15 cellular contexts compared by ENCODE assay signal in genomic region chr1:20470174-20470573, GRCh38. TPM values are rescaled to one million over a fixed set of nuclear protein-coding genes. Genes with fewer than 3 reads are reported as not detected.
DNase-seq lines count a peak whose midpoint lies in the region; ATAC-seq and TF ChIP-seq lines count a peak whose summit lies in the region.
"Had no signal": no experiment of that assay in that cellular context is flagged by ENCODE, and none has a peak within 500 bp of the region (broad histone marks: within the 10 kb centered on the region; RNA-seq: fewer than 3 reads in every experiment).

No MANE protein-coding gene starts in this region.

- H3K27ac Mint-ChIP-seq in HFFc6: no peak overlapping the region
- H3K27ac Mint-ChIP-seq: activated naive CD4-positive, alpha-beta T cell treated with anti-CD3 and anti-CD28 coated beads for 36 hours; naive B cell had no signal

- no peak overlapping the region for H3K4me3 ChIP-seq in adrenal gland
- H3K4me3 ChIP-seq: sigmoid colon had no signal

- peak; percentile 84 for DNase-seq in DMS153 (lab: John Stamatoyannopoulos, UW)
- peak; percentile 73 for DNase-seq in NCI-H1105 treated with DMSO at 0.1 percent for 48 hours (lab: John Stamatoyannopoulos, UW)
- peak; percentile 84 for DNase-seq in myocyte (ENCODE audit: low read depth)
- no peak for DNase-seq in dedifferentiated amniotic fluid mesenchymal stem cell (ENCODE audit: extremely low spot score)
- no peak for DNase-seq in activated T-cell treated with anti-CD3 and anti-CD28 coated beads, Interleukin-2, amount 50 U/mL, for 4 hours
- no peak for DNase-seq in adrenal gland
- DNase-seq in HFFc6: no peak
- DNase-seq: activated naive CD4-positive, alpha-beta T cell treated with anti-CD3 and anti-CD28 coated beads for 36 hours; AML-193; naive B cell; SIG-M5; sigmoid colon; stimulated activated naive CD4-positive, alpha-beta T cell treated with Interleukin-2 at 50 U/mL for 16 hours had no signal

- H3K9me3 Mint-ChIP-seq in activated T-cell treated with anti-CD3 and anti-CD28 coated beads, Interleukin-2, amount 50 U/mL, for 4 hours: no peaks in the 10 kb centered on the region
- no peaks in the 10 kb centered on the region for H3K9me3 Mint-ChIP-seq in HFFc6
- H3K9me3 Mint-ChIP-seq: activated naive CD4-positive, alpha-beta T cell treated with anti-CD3 and anti-CD28 coated beads for 36 hours had no signal

- WGBS in adrenal gland, 4 donors: 70 to 80% (median 76%) methylated on average over 4 of the region's 4 CpGs

- no peak for ATAC-seq in SK-N-SH treated with all-trans-retinoic acid at 6 μM for 48 hours
- ATAC-seq in activated T-cell treated with anti-CD3 and anti-CD28 coated beads, Interleukin-2, amount 50 U/mL, for 4 hours: no peak

- no peak overlapping the region for H3K27ac ChIP-seq in adrenal gland
- H3K27ac ChIP-seq: KMS-11, sigmoid colon had no signal

- TF ChIP-seq CTCF in adrenal gland (IDR thresholded peaks at IDR 0.05) (no peak), HFFc6 (IDR thresholded peaks at IDR 0.05) (no peak)

- no peaks in the 10 kb centered on the region for H3K36me3 Mint-ChIP-seq in activated T-cell treated with anti-CD3 and anti-CD28 coated beads, Interleukin-2, amount 50 U/mL, for 4 hours (ENCODE audit: insufficient read depth)
- H3K36me3 Mint-ChIP-seq in HFFc6 (ENCODE audit: low read depth): no peaks in the 10 kb centered on the region

- no peaks in the 10 kb centered on the region for H3K4me1 Mint-ChIP-seq in activated T-cell treated with anti-CD3 and anti-CD28 coated beads, Interleukin-2, amount 50 U/mL, for 4 hours (ENCODE audit: low read depth)
- peaks cover 14% of the 10 kb centered on the region for H3K4me1 Mint-ChIP-seq in HFFc6 (ENCODE audit: low read depth)

- H3K4me1 ChIP-seq in adrenal gland (replicated peaks in 1 of 2): peaks cover 0 to 12% of the 10 kb centered on the region in 2 donors

- TF ChIP-seq POLR2A in adrenal gland (IDR thresholded peaks at IDR 0.05): no peak

- no peaks in the 10 kb centered on the region for H3K9me3 ChIP-seq in adrenal gland (replicated peaks in 1 of 3)
- H3K9me3 ChIP-seq: sigmoid colon had no signal

- H3K4me3 Mint-ChIP-seq in activated T-cell treated with anti-CD3 and anti-CD28 coated beads, Interleukin-2, amount 50 U/mL, for 4 hours: no peak overlapping the region
- H3K4me3 Mint-ChIP-seq in HFFc6: no peak overlapping the region
- H3K4me3 Mint-ChIP-seq: activated naive CD4-positive, alpha-beta T cell treated with anti-CD3 and anti-CD28 coated beads for 36 hours; naive B cell had no signal

- H3K27me3 Mint-ChIP-seq in activated T-cell treated with anti-CD3 and anti-CD28 coated beads, Interleukin-2, amount 50 U/mL, for 4 hours (ENCODE audit: low read depth): peaks cover 60% of the 10 kb centered on the region
- H3K27me3 Mint-ChIP-seq in HFFc6 (ENCODE audit: insufficient read depth): peaks cover 30% of the 10 kb centered on the region

- H3K27me3 ChIP-seq in adrenal gland: no peaks in the 10 kb centered on the region
- H3K27me3 ChIP-seq: sigmoid colon had no signal

- intact Hi-C loops in adrenal gland (cut with DNase I): no loop called here

- no peaks in the 10 kb centered on the region for H3K36me3 ChIP-seq in adrenal gland (replicated peaks in 1 of 2)
- H3K36me3 ChIP-seq: sigmoid colon had no signal

TF ChIP-seq in SK-N-SH treated with all-trans-retinoic acid at 6 μM for 48 hours, 23 proteins besides CTCF, POLR2A, EP300 and RAD21:
- TF ChIP-seq TSHZ2 (CRISPR knock-in tag; IDR thresholded peaks at IDR 0.05) (peak; percentile 34; the same call in 1 of the 2 replicates), BACH2 (CRISPR knock-in tag; IDR thresholded peaks at IDR 0.05; ENCODE audit: borderline replicate concordance) (no peak)

RNA-seq across cellular contexts. Expression of gene CAMK2N1, which starts 15.8 kb away (rescaled TPM):
- 8.4 and 11.4 TPM in 2 replicates for total RNA-seq in myocyte
- 13.6 TPM for polyA plus RNA-seq in myocyte (2012)
- total RNA-seq in activated T-cell treated with anti-CD3 and anti-CD28 coated beads, Interleukin-2, amount 50 U/mL, for 4 hours: 1 to 10 TPM; 1.3 to 1.6 (median 1.5) TPM
- total RNA-seq in adrenal gland: 10 to 100 TPM; 13.0 to 68.7 (median 38.0) TPM
- 10 to 100 TPM; 25.6 to 36.1 (median 33.9) TPM for polyA plus RNA-seq in adrenal gland
- 10 to 100 TPM; 40.3 to 57.8 (median 42.6) TPM for total RNA-seq in HFFc6 (2021; fragmentation: NEBNext Ultra II Directional; extraction: Animal tissue kit (Norgen Biotek cat#: 25700))

RNA-seq across cellular contexts. Expression of gene MUL1, which starts 37.8 kb away (rescaled TPM):
- total RNA-seq in myocyte: 37.6 and 42.4 TPM in 2 replicates
- 40.5 TPM for polyA plus RNA-seq in myocyte (2012)
- 10 to 100 TPM; 21.6 to 25.0 (median 24.2) TPM for total RNA-seq in activated T-cell treated with anti-CD3 and anti-CD28 coated beads, Interleukin-2, amount 50 U/mL, for 4 hours
- 10 to 100 TPM; 27.9 to 48.0 (median 39.3) TPM for total RNA-seq in adrenal gland
- polyA plus RNA-seq in adrenal gland: 10 to 100 TPM in 1 of 3 donors, 1 to 10 TPM in 2; 3.7 to 21.3 (median 5.3) TPM
- 10 to 100 TPM; 26.9 to 36.4 (median 27.8) TPM for total RNA-seq in HFFc6 (2021; fragmentation: NEBNext Ultra II Directional; extraction: Animal tissue kit (Norgen Biotek cat#: 25700))

Comparison
In these comparisons a context has a peak if more than half of its experiments do, and no peak if none do; other contexts are left out.
1. DNase-seq: peak in DMS153 (single experiment), NCI-H1105 treated with DMSO at 0.1 percent for 48 hours (single experiment) and myocyte (single experiment); none in dedifferentiated amniotic fluid mesenchymal stem cell (single experiment), activated T-cell treated with anti-CD3 and anti-CD28 coated beads, Interleukin-2, amount 50 U/mL, for 4 hours (single experiment), adrenal gland (0 of 7) and HFFc6 (single experiment).